20 cellular contexts compared by ENCODE assay signal in genomic region chr12:88235183-88235833, GRCh38.
DNase-seq lines count a peak whose midpoint lies in the region; ATAC-seq and TF ChIP-seq lines count a peak whose summit lies in the region.
"Had no signal": no experiment of that assay in that cellular context is flagged by ENCODE, and none has a peak within 500 bp of the region (broad histone marks: within the 10 kb centered on the region; RNA-seq: fewer than 3 reads in every experiment).

No MANE protein-coding gene starts in this region.

- no peak for TF ChIP-seq CTCF in left ventricle myocardium inferior (IDR thresholded peaks at IDR 0.05; ENCODE audit: borderline replicate concordance)

- H3K36me3 ChIP-seq in left ventricle myocardium inferior: no peaks in the 10 kb centered on the region
- H3K36me3 ChIP-seq: colonic mucosa, upper lobe of left lung had no signal

- no peak overlapping the region for H3K27ac Mint-ChIP-seq in T-helper 2 cell treated with Interferon-gamma antibody and Interleukin-4, amounts not matched to agents 5 μg/mL and 100 μg/mL, for 36 hours
- H3K27ac Mint-ChIP-seq in stimulated activated naive B cell treated with anti-CD40 and anti-IgM and Interleukin-4, amounts not matched to agents 10 μg/mL and 1 μg/mL and 100 μg/mL, for 72 hours: no peak overlapping the region
- H3K27ac Mint-ChIP-seq: nephron had no signal

- no peak overlapping the region for H3K4me3 ChIP-seq in left ventricle myocardium inferior
- H3K4me3 ChIP-seq: colonic mucosa, upper lobe of left lung had no signal

- DNase-seq in Right ventricle myocardium inferior (ENCODE audit: missing footprints) (peak; percentile 58), left ventricle myocardium inferior (no peak), RKO (ENCODE audit: low spot score) (no peak), NCI-H446 (lab: John Stamatoyannopoulos, UW) (no peak), GM19240 (ENCODE audit: insufficient read length, low spot score) (no peak)
- peak; percentile 36 for DNase-seq in T-helper 2 cell treated with Interferon-gamma antibody and Interleukin-4, amounts not matched to agents 5 μg/mL and 100 μg/mL, for 36 hours (ENCODE audit: low spot score)
- no peak for DNase-seq in stimulated activated naive B cell treated with anti-CD40 and anti-IgM and Interleukin-4, amounts not matched to agents 10 μg/mL and 1 μg/mL and 100 μg/mL, for 72 hours
- DNase-seq: activated CD8-positive, alpha-beta memory T cell treated with anti-CD3 and anti-CD28 coated beads, Interleukin-2, amount 50 U/mL, for 4 hours; anterior cingulate cortex; Caco-2; colonic mucosa; GF-D8; H7; NCI-H446 treated with DMSO at 0.1 percent for 48 hours; OCI-M1; SK-N-SH; upper lobe of left lung had no signal

- H3K9me3 ChIP-seq in left ventricle myocardium inferior (replicated peaks): peaks cover 18% of the 10 kb centered on the region
- H3K9me3 ChIP-seq: Caco-2, colonic mucosa, SK-N-SH, upper lobe of left lung had no signal

- peaks cover 10% of the 10 kb centered on the region for H3K4me1 Mint-ChIP-seq in T-helper 2 cell treated with Interferon-gamma antibody and Interleukin-4, amounts not matched to agents 5 μg/mL and 100 μg/mL, for 36 hours (ENCODE audit: low read depth)
- H3K4me1 Mint-ChIP-seq in stimulated activated naive B cell treated with anti-CD40 and anti-IgM and Interleukin-4, amounts not matched to agents 10 μg/mL and 1 μg/mL and 100 μg/mL, for 72 hours: peaks cover 0 to 1% of the 10 kb centered on the region in 2 donors
- H3K4me1 Mint-ChIP-seq: nephron had no signal

- H3K9me3 Mint-ChIP-seq in T-helper 2 cell treated with Interferon-gamma antibody and Interleukin-4, amounts not matched to agents 5 μg/mL and 100 μg/mL, for 36 hours: peaks cover 5% of the 10 kb centered on the region
- H3K9me3 Mint-ChIP-seq in stimulated activated naive B cell treated with anti-CD40 and anti-IgM and Interleukin-4, amounts not matched to agents 10 μg/mL and 1 μg/mL and 100 μg/mL, for 72 hours: peaks cover 0 to 5% of the 10 kb centered on the region in 2 donors

- ATAC-seq in Right ventricle myocardium inferior: no peak
- ATAC-seq in GM21723 (IDR thresholded peaks at IDR 0.05; ENCODE audit: unreplicated experiment): peak; percentile 37
- ATAC-seq in stimulated activated naive B cell treated with anti-CD40 and anti-IgM and Interleukin-4, amounts not matched to agents 10 μg/mL and 1 μg/mL and 100 μg/mL, for 72 hours (replicated peaks): peak; percentile 54 to 89

- H3K27me3 ChIP-seq in left ventricle myocardium inferior (ENCODE audit: low read depth): no peaks in the 10 kb centered on the region
- H3K27me3 ChIP-seq: colonic mucosa, upper lobe of left lung had no signal

- H3K4me3 Mint-ChIP-seq in T-helper 2 cell treated with Interferon-gamma antibody and Interleukin-4, amounts not matched to agents 5 μg/mL and 100 μg/mL, for 36 hours: no peak overlapping the region
- no peak overlapping the region for H3K4me3 Mint-ChIP-seq in stimulated activated naive B cell treated with anti-CD40 and anti-IgM and Interleukin-4, amounts not matched to agents 10 μg/mL and 1 μg/mL and 100 μg/mL, for 72 hours
- H3K4me3 Mint-ChIP-seq: nephron had no signal

- H3K27me3 Mint-ChIP-seq in T-helper 2 cell treated with Interferon-gamma antibody and Interleukin-4, amounts not matched to agents 5 μg/mL and 100 μg/mL, for 36 hours (ENCODE audit: low read depth): no peaks in the 10 kb centered on the region
- no peaks in the 10 kb centered on the region for H3K27me3 Mint-ChIP-seq in stimulated activated naive B cell treated with anti-CD40 and anti-IgM and Interleukin-4, amounts not matched to agents 10 μg/mL and 1 μg/mL and 100 μg/mL, for 72 hours

- no peaks in the 10 kb centered on the region for H3K36me3 Mint-ChIP-seq in T-helper 2 cell treated with Interferon-gamma antibody and Interleukin-4, amounts not matched to agents 5 μg/mL and 100 μg/mL, for 36 hours (ENCODE audit: low read depth)
- no peaks in the 10 kb centered on the region for H3K36me3 Mint-ChIP-seq in stimulated activated naive B cell treated with anti-CD40 and anti-IgM and Interleukin-4, amounts not matched to agents 10 μg/mL and 1 μg/mL and 100 μg/mL, for 72 hours

- intact Hi-C loops in Right ventricle myocardium inferior (cut with DNase I) (no loop called here), left ventricle myocardium inferior (cut with micrococcal nuclease) (no loop called here)

- H3K27ac ChIP-seq in left ventricle myocardium inferior (replicated peaks): no peak overlapping the region
- H3K27ac ChIP-seq: colonic mucosa, epithelial cell of prostate, upper lobe of left lung had no signal

- no peaks in the 10 kb centered on the region for H3K4me1 ChIP-seq in left ventricle myocardium inferior
- H3K4me1 ChIP-seq: Caco-2, colonic mucosa, upper lobe of left lung had no signal

Comparison
In these comparisons a context has a peak if more than half of its experiments do, and no peak if none do; other contexts are left out.
1. DNase-seq: peak in Right ventricle myocardium inferior (single experiment) and T-helper 2 cell treated with Interferon-gamma antibody and Interleukin-4, amounts not matched to agents 5 μg/mL and 100 μg/mL, for 36 hours (single experiment); none in left ventricle myocardium inferior (single experiment), stimulated activated naive B cell treated with anti-CD40 and anti-IgM and Interleukin-4, amounts not matched to agents 10 μg/mL and 1 μg/mL and 100 μg/mL, for 72 hours (single experiment), RKO (single experiment), NCI-H446 (0 of 2) and GM19240 (single experiment).